8 cellular contexts compared by ENCODE assay signal in genomic region chr14:92686763-92687427, GRCh38.
A peak's percentile ranks its signal among the peaks of the same experiment; 100 is the strongest.
DNase-seq lines count a peak whose midpoint lies in the region; ATAC-seq, FAIRE-seq and TF ChIP-seq lines count a peak whose summit lies in the region.

No MANE protein-coding gene starts in this region.

- H3K4me2 ChIP-seq in keratinocyte (ENCODE audit: control insufficient read depth, extremely low read depth, insufficient read depth, low read depth, low read length), result peak overlapping the region; percentile 58

- dilution Hi-C loops in keratinocyte (cut with MboI; ENCODE audit: extremely low pct_ligation_motif_present, low sequenced_read_pairs), result no loop called here

- H3K4me3 ChIP-seq in BJ (ENCODE audit: low read depth, low read length) (no peak overlapping the region), keratinocyte (ENCODE audit: control insufficient read depth in 2 of 3, extremely low read depth in 1 of 3, insufficient read depth in 2 of 3, low read depth in 1 of 3, low read length in 3 of 3) (peak overlapping the region in 1 of 3 experiments; percentile 34)

- POLR2A ChIA-PET in BJ (lab: Charles Lee), result no interaction called here

- no peaks in the 10 kb centered on the region for H3K9me3 ChIP-seq in keratinocyte (ENCODE audit: control insufficient read depth, low read depth, low read length)

- H3K36me3 ChIP-seq in BJ (ENCODE audit: control insufficient read depth, insufficient read depth, low read length) (peaks cover 7% of the 10 kb centered on the region), keratinocyte (ENCODE audit: control insufficient read depth in 2 of 2, extremely low read depth in 1 of 2, insufficient read depth in 2 of 2, low read length in 2 of 2) (no peaks in the 10 kb centered on the region)

- peak overlapping the region; percentile 52; the same call in 1 of the 2 replicates for H3K27ac ChIP-seq in VCaP
- no peak overlapping the region for H3K27ac ChIP-seq in keratinocyte (ENCODE audit: control insufficient read depth, insufficient read depth, low read length)

- CTCF ChIA-PET in BJ (lab: Yijun Ruan, JAX), result interaction anchor here (0.6 to 3.1 kb wide), 52 partner anchors 9 to 568 kb away, joined by 3 to 67 read pairs (median 4); partner anchors contain the start of genes GOLGA5 and LGMN

- TF ChIP-seq CTCF in BJ (IDR thresholded peaks at IDR 0.05; ENCODE audit: insufficient read depth, low read depth, low read length), result peak; percentile 98
- TF ChIP-seq CTCF in VCaP (conservative IDR thresholded peaks at IDR 0.05), result peak; percentile 98
- peak; percentile 74 to 98 (median 93) for TF ChIP-seq CTCF in keratinocyte (optimal IDR thresholded peaks at IDR 0.05 in 1 of 3, IDR thresholded peaks at IDR 0.05 in 1 of 3, conservative IDR thresholded peaks at IDR 0.05 in 1 of 3; ENCODE audit: extremely low read depth in 1 of 3, insufficient read depth in 2 of 3, low read length in 3 of 3)

- H3K27me3 ChIP-seq in BJ (ENCODE audit: control insufficient read depth, insufficient read depth, low read length) (no peaks in the 10 kb centered on the region), keratinocyte (ENCODE audit: control insufficient read depth, extremely low read depth, insufficient read depth, low read length) (peaks cover 7% of the 10 kb centered on the region)

- H3K79me2 ChIP-seq in keratinocyte (ENCODE audit: control insufficient read depth, insufficient read depth, low read length), result no peaks in the 10 kb centered on the region

- H4K20me1 ChIP-seq in keratinocyte (ENCODE audit: control insufficient read depth, extremely low read depth, insufficient read depth, low read length), result no peaks in the 10 kb centered on the region

- H3K9ac ChIP-seq in keratinocyte (ENCODE audit: control insufficient read depth, extremely low read depth, insufficient read depth, low read length), result no peak overlapping the region

- H3K9me1 ChIP-seq in keratinocyte (ENCODE audit: control insufficient read depth, extremely low read depth, insufficient read depth, low read length), result no peaks in the 10 kb centered on the region

- peak overlapping the region; percentile 13 for H2AFZ ChIP-seq in keratinocyte (ENCODE audit: control insufficient read depth, low read length)

- FAIRE-seq in keratinocyte (lab: Jason Lieb, UNC), result no peak

- ATAC-seq in GM21526 (IDR thresholded peaks at IDR 0.05; ENCODE audit: low FRiP score, unreplicated experiment), result peak; percentile 58
- ATAC-seq in HG03097 (IDR thresholded peaks at IDR 0.05; ENCODE audit: low FRiP score, unreplicated experiment), result no peak

- peaks cover 5% of the 10 kb centered on the region for H3K4me1 ChIP-seq in keratinocyte (ENCODE audit: control insufficient read depth, extremely low read depth, insufficient read depth, low read length)

- DNase-seq in BJ (ENCODE audit: low read depth) (no peak), NCI-H128 (lab: John Stamatoyannopoulos, UW; ENCODE audit: unreplicated experiment) (peak; percentile 77), keratinocyte (ENCODE audit: low read depth, low spot score) (no peak)
- DNase-seq in central memory CD4-positive, alpha-beta T cell, result peak; percentile 52
- peak; percentile 18 to 57 for DNase-seq in stimulated activated CD4-positive, alpha-beta T cell treated with anti-CD3 and anti-CD28 coated beads, Interleukin-15, amount 100 ng/mL, for 1 hour (ENCODE audit: low read depth in 1 of 2, low spot score in 1 of 2)

Comparison
In these comparisons a context has a peak if more than half of its experiments do, and no peak if none do; other contexts are left out.
1. DNase-seq: peak in NCI-H128 (single experiment), central memory CD4-positive, alpha-beta T cell (single experiment) and stimulated activated CD4-positive, alpha-beta T cell treated with anti-CD3 and anti-CD28 coated beads, Interleukin-15, amount 100 ng/mL, for 1 hour (2 of 2); none in BJ (single experiment) and keratinocyte (single experiment).
2. Peak in every context shown above with its lines, with median percentiles within 50 percentile points of each other: CTCF ChIP-seq.